Comparison of ENCODE assay signal across 28 cellular contexts in genomic region chr7:50842061-50842460, GRCh38.
"Had no signal": no experiment of that assay in that cellular context is flagged by ENCODE, and none has a peak within 500 bp of the region (broad histone marks: within the 10 kb centered on the region; RNA-seq: fewer than 3 reads in every experiment).

No MANE protein-coding gene starts in this region.

- ATAC-seq: activated CD4-positive, alpha-beta T cell treated with anti-CD3 and anti-CD28 coated beads for 36 hours; activated CD8-positive, alpha-beta T cell treated with anti-CD3 and anti-CD28 coated beads, Interleukin-2, amount 10 ng/mL, durations not matched to agents 7 days and 5 days; activated T-cell treated with anti-CD3 and anti-CD28 coated beads, Interleukin-2, amount 50 U/mL, for 4 hours; gastroesophageal sphincter; heart right ventricle; T-cell had no signal

- H3K9me3 ChIP-seq: ascending aorta, breast epithelium, colonic mucosa, esophagus squamous epithelium, gastroesophageal sphincter, heart right ventricle had no signal

- H3K27ac ChIP-seq: ascending aorta, breast epithelium, cardiac muscle cell, colonic mucosa, epithelial cell of prostate, esophagus squamous epithelium, gastroesophageal sphincter, heart right ventricle had no signal

- H3K27me3 ChIP-seq: ascending aorta, breast epithelium, cardiac muscle cell, colonic mucosa, esophagus squamous epithelium, gastroesophageal sphincter, heart right ventricle had no signal

- H3K4me1 Mint-ChIP-seq: activated CD4-positive, alpha-beta T cell treated with anti-CD3 and anti-CD28 coated beads for 36 hours; activated CD4-positive, alpha-beta T cell treated with anti-CD3 and anti-CD28 coated beads, Interleukin-2, amount 10 ng/mL, durations not matched to agents 24 days and 14 days; activated naive CD4-positive, alpha-beta T cell treated with anti-CD3 and anti-CD28 coated beads, Interleukin-2, amount 50 U/mL, for 24 hours; activated naive CD8-positive, alpha-beta T cell treated with anti-CD3 and anti-CD28 coated beads for 36 hours; brain; T-cell had no signal

- H3K27me3 Mint-ChIP-seq: brain had no signal

- DNase-seq: activated CD4-positive, alpha-beta memory T cell treated with anti-CD3 and anti-CD28 coated beads for 36 hours; activated CD4-positive, alpha-beta T cell treated with anti-CD3 and anti-CD28 coated beads for 36 hours; activated CD4-positive, alpha-beta T cell treated with anti-CD3 and anti-CD28 coated beads, Interleukin-2, amount 10 ng/mL, durations not matched to agents 24 days and 14 days; activated CD4-positive, CD25-positive, alpha-beta regulatory T cell; activated CD4-positive, CD25-positive, alpha-beta regulatory T cell treated with anti-CD3 and anti-CD28 coated beads, Interleukin-2, amount 50 U/mL, for 72 hours; activated CD8-positive, alpha-beta T cell treated with anti-CD3 and anti-CD28 coated beads, Interleukin-2, amount 10 ng/mL, durations not matched to agents 7 days and 5 days; activated effector memory CD4-positive, alpha-beta T cell treated with anti-CD3 and anti-CD28 coated beads, Interleukin-2, amount 50 U/mL, for 16 hours; activated naive CD4-positive, alpha-beta T cell treated with anti-CD3 and anti-CD28 coated beads for 36 hours; activated naive CD8-positive, alpha-beta T cell treated with anti-CD3 and anti-CD28 coated beads for 36 hours; activated T-cell treated with anti-CD3 and anti-CD28 coated beads, Interleukin-2, amount 50 U/mL, for 4 hours; central memory CD4-positive, alpha-beta T cell; cerebellar nuclear complex; colonic mucosa; effector CD8-positive, alpha-beta T cell; esophagus squamous epithelium; foreskin melanocyte; heart right ventricle; T-cell; T1000 had no signal

- H3K36me3 ChIP-seq: ascending aorta, breast epithelium, cardiac muscle cell, colonic mucosa, esophagus squamous epithelium, gastroesophageal sphincter, heart right ventricle had no signal

- H3K4me1 ChIP-seq: breast epithelium, colonic mucosa, esophagus squamous epithelium, gastroesophageal sphincter had no signal

- H3K4me3 ChIP-seq: ascending aorta, breast epithelium, cardiac muscle cell, colonic mucosa, esophagus squamous epithelium, gastroesophageal sphincter, heart right ventricle had no signal

- H3K9me3 Mint-ChIP-seq: activated CD4-positive, alpha-beta T cell treated with anti-CD3 and anti-CD28 coated beads, Interleukin-2, amount 10 ng/mL, durations not matched to agents 24 days and 14 days; activated naive CD4-positive, alpha-beta T cell treated with anti-CD3 and anti-CD28 coated beads, Interleukin-2, amount 50 U/mL, for 24 hours; T-helper 1 cell treated with Interleukin-12 subunit alpha and Interleukin-12 subunit beta and Interleukin-4 antibody, amounts not matched to agents 30 μg/mL and 1 μg/mL, for 36 hours had no signal

- H3K36me3 Mint-ChIP-seq: activated naive CD4-positive, alpha-beta T cell treated with anti-CD3 and anti-CD28 coated beads, Interleukin-2, amount 50 U/mL, for 24 hours; activated naive CD8-positive, alpha-beta T cell treated with anti-CD3 and anti-CD28 coated beads for 36 hours; brain; T-cell had no signal

- H3K4me3 Mint-ChIP-seq: activated CD4-positive, alpha-beta memory T cell treated with anti-CD3 and anti-CD28 coated beads for 36 hours; activated CD4-positive, alpha-beta T cell treated with anti-CD3 and anti-CD28 coated beads for 36 hours; activated CD4-positive, alpha-beta T cell treated with anti-CD3 and anti-CD28 coated beads, Interleukin-2, amount 10 ng/mL, durations not matched to agents 24 days and 14 days; activated CD8-positive, alpha-beta T cell treated with anti-CD3 and anti-CD28 coated beads, Interleukin-2, amount 10 ng/mL, durations not matched to agents 7 days and 5 days; activated naive CD4-positive, alpha-beta T cell treated with anti-CD3 and anti-CD28 coated beads for 36 hours; activated naive CD4-positive, alpha-beta T cell treated with anti-CD3 and anti-CD28 coated beads, Interleukin-2, amount 50 U/mL, for 24 hours; activated naive CD8-positive, alpha-beta T cell treated with anti-CD3 and anti-CD28 coated beads for 36 hours; activated T-cell treated with anti-CD3 and anti-CD28 coated beads, Interleukin-2, amount 50 U/mL, for 4 hours; brain; T-cell; T-helper 1 cell treated with Interleukin-12 subunit alpha and Interleukin-12 subunit beta and Interleukin-4 antibody, amounts not matched to agents 30 μg/mL and 1 μg/mL, for 36 hours had no signal

- H3K27ac Mint-ChIP-seq: activated CD4-positive, alpha-beta memory T cell treated with anti-CD3 and anti-CD28 coated beads for 36 hours; activated CD4-positive, alpha-beta T cell treated with anti-CD3 and anti-CD28 coated beads for 36 hours; activated CD4-positive, alpha-beta T cell treated with anti-CD3 and anti-CD28 coated beads, Interleukin-2, amount 10 ng/mL, durations not matched to agents 24 days and 14 days; activated CD8-positive, alpha-beta T cell treated with anti-CD3 and anti-CD28 coated beads, Interleukin-2, amount 10 ng/mL, durations not matched to agents 7 days and 5 days; activated naive CD4-positive, alpha-beta T cell treated with anti-CD3 and anti-CD28 coated beads for 36 hours; activated naive CD4-positive, alpha-beta T cell treated with anti-CD3 and anti-CD28 coated beads, Interleukin-2, amount 50 U/mL, for 24 hours; activated naive CD8-positive, alpha-beta T cell treated with anti-CD3 and anti-CD28 coated beads for 36 hours; activated T-helper 2 cell treated with anti-CD3 and anti-CD28 coated beads, Interferon-gamma antibody, Interleukin-2, Interleukin-4, amounts not matched to agents 10 μg/mL and 5 μg/mL and 100 μg/mL, durations not matched to agents 14 hours and 24 hours and 36 hours; brain; T-cell; T-helper 1 cell treated with Interleukin-12 subunit alpha and Interleukin-12 subunit beta and Interleukin-4 antibody, amounts not matched to agents 30 μg/mL and 1 μg/mL, for 36 hours had no signal
